In the genomic region with DNA sequence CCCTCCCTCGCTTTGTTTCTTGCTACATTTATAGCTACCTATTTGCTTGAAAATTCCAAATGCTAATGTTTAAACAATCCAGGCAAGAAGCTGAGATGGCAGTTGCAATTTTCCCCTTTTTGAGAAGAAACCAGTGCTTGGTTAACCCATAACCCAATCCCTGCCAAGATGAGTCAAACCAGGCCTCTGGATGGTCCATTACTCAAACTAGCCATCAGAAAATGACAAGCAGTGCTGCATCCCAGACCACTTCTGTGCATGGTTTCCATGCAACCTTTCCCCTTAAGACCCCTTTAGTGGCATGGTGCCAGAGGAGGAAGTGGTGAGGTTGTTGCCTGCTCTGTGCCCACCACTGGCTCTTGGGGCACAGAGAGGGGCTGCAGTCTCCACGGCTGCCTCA, we compare ENCODE assay signal across 30 cellular contexts.
"Had no signal": no experiment of that assay in that cellular context is flagged by ENCODE, and none has a peak within 500 bp of the region (broad histone marks: within the 10 kb centered on the region; RNA-seq: fewer than 3 reads in every experiment).

No MANE protein-coding gene starts in this region.

- H3K36me3 ChIP-seq: adrenal gland, breast epithelium, MG63 had no signal

- H3K9me3 Mint-ChIP-seq: activated T-cell treated with anti-CD3 and anti-CD28 coated beads, Interleukin-2, amount 50 U/mL, for 4 hours; activated T-helper 1 cell treated with anti-CD3 and anti-CD28 coated beads, Interleukin-12 subunit alpha, Interleukin-12 subunit beta, Interleukin-2, Interleukin-4 antibody, amounts not matched to agents 30 ng/mL and 10 ng/mL and 1 ng/mL, durations not matched to agents 14 hours and 24 hours and 36 hours had no signal

- H3K9me3 ChIP-seq: adrenal gland, body of pancreas, breast epithelium, MG63 had no signal

- H3K36me3 Mint-ChIP-seq: activated naive CD4-positive, alpha-beta T cell treated with anti-CD3 and anti-CD28 coated beads, Interleukin-2, amount 50 U/mL, for 72 hours had no signal

- H3K27ac ChIP-seq: adrenal gland, body of pancreas, breast epithelium, PC-9 had no signal

- H3K27ac Mint-ChIP-seq: activated CD4-positive, alpha-beta T cell treated with anti-CD3 and anti-CD28 coated beads, Interleukin-2, amount 10 ng/mL, durations not matched to agents 24 days and 14 days; activated naive CD4-positive, alpha-beta T cell treated with anti-CD3 and anti-CD28 coated beads for 36 hours; activated naive CD4-positive, alpha-beta T cell treated with anti-CD3 and anti-CD28 coated beads, Interleukin-2, amount 50 U/mL, for 72 hours; activated T-helper 1 cell treated with anti-CD3 and anti-CD28 coated beads, Interleukin-12 subunit alpha, Interleukin-12 subunit beta, Interleukin-2, Interleukin-4 antibody, amounts not matched to agents 30 ng/mL and 10 ng/mL and 1 ng/mL, durations not matched to agents 14 hours and 24 hours and 36 hours had no signal

- ATAC-seq: activated naive CD4-positive, alpha-beta T cell treated with anti-CD3 and anti-CD28 coated beads, Interleukin-2, amount 50 U/mL, for 72 hours; activated T-cell treated with anti-CD3 and anti-CD28 coated beads, Interleukin-2, amount 50 U/mL, for 4 hours; body of pancreas had no signal

- H3K4me1 ChIP-seq: adrenal gland, body of pancreas, breast epithelium had no signal

- H3K4me3 Mint-ChIP-seq: activated CD4-positive, alpha-beta T cell treated with anti-CD3 and anti-CD28 coated beads, Interleukin-2, amount 10 ng/mL, durations not matched to agents 24 days and 14 days; activated naive CD4-positive, alpha-beta T cell treated with anti-CD3 and anti-CD28 coated beads for 36 hours; activated T-cell treated with anti-CD3 and anti-CD28 coated beads, Interleukin-2, amount 50 U/mL, for 4 hours; activated T-helper 1 cell treated with anti-CD3 and anti-CD28 coated beads, Interleukin-12 subunit alpha, Interleukin-12 subunit beta, Interleukin-2, Interleukin-4 antibody, amounts not matched to agents 30 ng/mL and 10 ng/mL and 1 ng/mL, durations not matched to agents 14 hours and 24 hours and 36 hours had no signal

- FAIRE-seq: astrocyte, TTC549 had no signal

- H3K4me3 ChIP-seq: adrenal gland, body of pancreas, breast epithelium, MG63, PC-9 had no signal

- H3K4me1 Mint-ChIP-seq: activated CD4-positive, alpha-beta T cell treated with anti-CD3 and anti-CD28 coated beads, Interleukin-2, amount 10 ng/mL, durations not matched to agents 24 days and 14 days had no signal

- H3K27me3 ChIP-seq: adrenal gland, body of pancreas, breast epithelium, MG63 had no signal

- DNase-seq: activated CD4-positive, alpha-beta T cell treated with anti-CD3 and anti-CD28 coated beads, Interleukin-2, amount 10 ng/mL, durations not matched to agents 24 days and 14 days; activated CD4-positive, alpha-beta T cell treated with anti-CD3 and anti-CD28 coated beads, Interleukin-2, amount 50 U/mL, for 4 hours; activated CD8-positive, alpha-beta memory T cell treated with anti-CD3 and anti-CD28 coated beads, Interleukin-2, amount 50 U/mL, for 4 hours; activated gamma-delta T cell treated with Interleukin-2 at 50 U/mL for 16 hours; activated naive CD4-positive, alpha-beta T cell treated with anti-CD3 and anti-CD28 coated beads for 36 hours; activated T-cell treated with anti-CD3 and anti-CD28 coated beads for 4 hours; activated T-cell treated with anti-CD3 and anti-CD28 coated beads, Interleukin-2, amount 50 U/mL, for 4 hours; adrenal gland; body of pancreas; Kasumi-1; MG63; MV-4-11; NCI-H1092 treated with DMSO at 0.1 percent for 48 hours; NCI-H1417; NCI-H146; NCI-H187; NCI-H2029 treated with DMSO at 0.1 percent for 48 hours; NCI-H2107; NCI-H2171; NCI-H510A; NCI-H526; NCI-H748 treated with DMSO at 0.1 percent for 48 hours; PC-9; Right ventricle myocardium superior; T1000 had no signal
